9 cellular contexts compared by ENCODE assay signal in the genomic region with DNA sequence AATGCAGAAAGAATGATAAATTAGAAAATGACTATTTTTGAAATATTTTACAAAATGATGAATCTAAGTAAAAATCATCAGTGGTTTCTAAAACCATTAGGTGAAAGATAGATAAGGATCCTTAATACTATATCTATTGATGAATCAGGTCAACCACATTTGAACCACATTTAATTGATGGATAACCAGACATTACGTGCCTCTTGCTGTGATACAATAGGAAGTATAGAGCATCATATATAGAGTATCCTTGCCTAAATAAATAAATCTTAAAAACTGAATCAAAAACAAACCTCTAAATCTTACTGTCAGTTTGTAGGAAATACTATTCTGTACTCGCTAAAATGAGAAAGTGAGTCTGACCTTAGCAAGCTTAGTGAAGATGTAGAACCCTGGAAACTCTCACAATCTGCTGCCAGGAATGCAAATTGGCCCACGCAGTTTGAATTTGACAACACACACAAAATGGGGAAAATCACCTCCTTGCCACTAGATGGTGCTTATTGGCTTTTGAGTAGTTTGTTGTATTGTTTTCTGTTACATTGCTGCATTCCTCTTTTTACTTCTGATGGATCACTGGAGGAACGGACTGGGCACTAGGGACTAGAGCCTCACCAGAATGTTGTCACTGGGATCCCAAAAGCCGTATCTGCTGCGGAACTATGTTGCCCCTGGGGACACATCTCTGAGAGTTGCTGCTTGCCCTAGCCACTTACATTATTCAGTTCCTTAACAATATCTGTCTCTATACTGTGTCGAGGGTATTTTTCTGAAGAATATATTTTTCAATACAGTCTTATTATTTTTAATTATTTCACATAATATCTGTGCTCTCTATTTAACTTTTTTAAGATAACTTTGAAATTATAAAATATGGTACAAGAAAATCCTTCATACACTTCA. TPM values are rescaled to one million over a fixed set of nuclear protein-coding genes. Genes with fewer than 3 reads are reported as not detected.
A peak's percentile ranks its signal among the peaks of the same experiment; 100 is the strongest.
DNase-seq lines count a peak whose midpoint lies in the region; ATAC-seq and TF ChIP-seq lines count a peak whose summit lies in the region.
"Had no signal": no experiment of that assay in that cellular context is flagged by ENCODE, and none has a peak within 500 bp of the region (broad histone marks: within the 10 kb centered on the region; RNA-seq: fewer than 3 reads in every experiment).

No MANE protein-coding gene starts in this region.

- H4K20me1 ChIP-seq in OCI-LY3 (ENCODE audit: insufficient read depth, low read length): no peaks in the 10 kb centered on the region

- H3K4me3 ChIP-seq in OCI-LY3 (ENCODE audit: low read length) (peak overlapping the region; percentile 26), astrocyte of the spinal cord (ENCODE audit: low read depth, low read length) (no peak overlapping the region), left lung (no peak overlapping the region)

- H3K4me1 ChIP-seq in OCI-LY3 (ENCODE audit: low read length) (no peaks in the 10 kb centered on the region), left lung (no peaks in the 10 kb centered on the region)

- peaks cover 4% of the 10 kb centered on the region for H3K4me1 Mint-ChIP-seq in activated CD4-positive, alpha-beta T cell treated with anti-CD3 and anti-CD28 coated beads for 36 hours

- ATAC-seq in activated CD4-positive, alpha-beta T cell treated with anti-CD3 and anti-CD28 coated beads for 36 hours: peak; percentile 74
- ATAC-seq in GM19463 (IDR thresholded peaks at IDR 0.05; ENCODE audit: unreplicated experiment) (peak; percentile 96), left lung (peak; percentile 71)

- intact Hi-C loops in activated CD4-positive, alpha-beta T cell treated with anti-CD3 and anti-CD28 coated beads for 36 hours (cut with DNase I, micrococcal nuclease): loop anchor here (1.0 to 10.0 kb wide), 6 partner anchors 25 to 646 kb away; partner anchors contain the start of genes SLAIN2 (in 2 of the 2) and SLC10A4 (in 1 of the 2)
- intact Hi-C loops in left lung (cut with DNase I): no loop called here

- H3K9me3 Mint-ChIP-seq in activated CD4-positive, alpha-beta T cell treated with anti-CD3 and anti-CD28 coated beads for 36 hours (ENCODE audit: low read depth): no peaks in the 10 kb centered on the region
- H3K9me3 Mint-ChIP-seq: dendritic cell treated with granulocyte-macrophage colony-stimulating factor and Interleukin-4, amounts not matched to agents 40 ng/mL and 50 ng/mL, for 4 days had no signal

- POLR2A ChIA-PET in activated CD4-positive, alpha-beta T cell treated with anti-CD3 and anti-CD28 coated beads for 36 hours (lab: Charles Lee): no interaction called here

- H3K4me3 Mint-ChIP-seq in activated CD4-positive, alpha-beta T cell treated with anti-CD3 and anti-CD28 coated beads for 36 hours: no peak overlapping the region
- H3K4me3 Mint-ChIP-seq: dendritic cell treated with granulocyte-macrophage colony-stimulating factor and Interleukin-4, amounts not matched to agents 40 ng/mL and 50 ng/mL, for 4 days had no signal

- CTCF ChIA-PET in activated CD4-positive, alpha-beta T cell treated with anti-CD3 and anti-CD28 coated beads for 36 hours (lab: Charles Lee): interaction anchor here (0.7 to 0.8 kb wide), 2 partner anchors 27 to 169 kb away, joined by 3 to 7 read pairs; no protein-coding TSS in a partner anchor

- DNase-seq in activated CD4-positive, alpha-beta T cell treated with anti-CD3 and anti-CD28 coated beads for 36 hours: peak; percentile 43
- no peak for DNase-seq in activated CD4-positive, alpha-beta T cell treated with anti-CD3 and anti-CD28 coated beads for 1 hour
- DNase-seq in HT-29 (ENCODE audit: low spot score): peak; percentile 70
- DNase-seq in astrocyte of the spinal cord (ENCODE audit: low read depth, low spot score): peak; percentile 69
- DNase-seq in left lung: no peak
- no peak for DNase-seq in NK-92 (lab: John Stamatoyannopoulos, UW; ENCODE audit: unreplicated experiment)

- in situ Hi-C loops in astrocyte of the spinal cord (cut with HindIII; ENCODE audit: low sequenced_read_pairs): no loop called here

- H3K27ac Mint-ChIP-seq in activated CD4-positive, alpha-beta T cell treated with anti-CD3 and anti-CD28 coated beads for 36 hours: no peak overlapping the region
- H3K27ac Mint-ChIP-seq: dendritic cell treated with granulocyte-macrophage colony-stimulating factor and Interleukin-4, amounts not matched to agents 40 ng/mL and 50 ng/mL, for 4 days had no signal

- no peaks in the 10 kb centered on the region for H3K27me3 Mint-ChIP-seq in activated CD4-positive, alpha-beta T cell treated with anti-CD3 and anti-CD28 coated beads for 36 hours
- H3K27me3 Mint-ChIP-seq: dendritic cell treated with granulocyte-macrophage colony-stimulating factor and Interleukin-4, amounts not matched to agents 40 ng/mL and 50 ng/mL, for 4 days had no signal

- no peak overlapping the region for H3K9ac ChIP-seq in OCI-LY3 (ENCODE audit: low read length)

- no peaks in the 10 kb centered on the region for H3K79me2 ChIP-seq in OCI-LY3 (ENCODE audit: low read length)

- H3K27me3 ChIP-seq in OCI-LY3 (ENCODE audit: low read depth, low read length) (no peaks in the 10 kb centered on the region), left lung (no peaks in the 10 kb centered on the region)

- no peaks in the 10 kb centered on the region for H3K36me3 ChIP-seq in OCI-LY3 (replicated peaks; ENCODE audit: low read depth, low read length)
- no peaks in the 10 kb centered on the region for H3K36me3 ChIP-seq in left lung

- peak overlapping the region; percentile 85 for H2AFZ ChIP-seq in OCI-LY3 (ENCODE audit: low read depth, low read length)

- H3K9me3 ChIP-seq in OCI-LY3 (ENCODE audit: insufficient read depth, low read length) (no peaks in the 10 kb centered on the region), left lung (no peaks in the 10 kb centered on the region)

- TF ChIP-seq CTCF in OCI-LY3 (IDR thresholded peaks at IDR 0.05; ENCODE audit: low read depth, low read length) (peak; percentile 85), astrocyte of the spinal cord (IDR thresholded peaks at IDR 0.05; ENCODE audit: low read depth, low read length) (peak; percentile 78), left lung (IDR thresholded peaks at IDR 0.05) (peak; percentile 39 to 51)

- peak overlapping the region; percentile 43 for H3K4me2 ChIP-seq in OCI-LY3 (ENCODE audit: low read length)

- H3K27ac ChIP-seq in OCI-LY3 (ENCODE audit: low read length) (no peak overlapping the region), left lung (no peak overlapping the region)

- H3K36me3 Mint-ChIP-seq in activated CD4-positive, alpha-beta T cell treated with anti-CD3 and anti-CD28 coated beads for 36 hours (ENCODE audit: low read depth): no peaks in the 10 kb centered on the region

RNA-seq across cellular contexts. Expression of gene SLAIN2, which starts 25.4 kb away (rescaled TPM):
- total RNA-seq in activated CD4-positive, alpha-beta T cell treated with anti-CD3 and anti-CD28 coated beads for 36 hours: 100 to 1,000 TPM in 1 of 2 experiments, 10 to 100 TPM in 1; 55.7 to 140 TPM
- 9.4 and 18.8 TPM in 2 replicates for total RNA-seq in HT-29 (2014; rRNA removed; shearing (Covaris generic))
- total RNA-seq in left lung: 10 to 100 TPM; 82.1 to 87.0 TPM

RNA-seq across cellular contexts. Expression of gene TEC, which starts 46.3 kb away (rescaled TPM):
- total RNA-seq in activated CD4-positive, alpha-beta T cell treated with anti-CD3 and anti-CD28 coated beads for 36 hours: 1 to 10 TPM; 3.5 to 4.3 TPM
- 1.2 and 3.2 TPM in 2 replicates for total RNA-seq in HT-29 (2014; rRNA removed; shearing (Covaris generic))
- 1 to 10 TPM; 4.5 to 5.8 TPM for total RNA-seq in left lung

Comparison
In these comparisons a context has a peak if more than half of its experiments do, and no peak if none do; other contexts are left out.
1. DNase-seq: peak in activated CD4-positive, alpha-beta T cell treated with anti-CD3 and anti-CD28 coated beads for 36 hours (single experiment), HT-29 (single experiment) and astrocyte of the spinal cord (single experiment); none in activated CD4-positive, alpha-beta T cell treated with anti-CD3 and anti-CD28 coated beads for 1 hour (single experiment), left lung (0 of 2) and NK-92 (single experiment).
2. intact Hi-C loops: an anchor here in activated CD4-positive, alpha-beta T cell treated with anti-CD3 and anti-CD28 coated beads for 36 hours (1.0 to 10.0 kb wide); none called in left lung.
3. Peak in every context shown above with its lines, with median percentiles within 50 percentile points of each other: ATAC-seq and CTCF ChIP-seq.